In genomic region chr20:20411382-20411781, GRCh38 we compare ENCODE assay signal across 23 cellular contexts. TPM values are rescaled to one million over a fixed set of nuclear protein-coding genes. Genes with fewer than 3 reads are reported as not detected.
DNase-seq lines count a peak whose midpoint lies in the region; ATAC-seq and TF ChIP-seq lines count a peak whose summit lies in the region.
"Had no signal": no experiment of that assay in that cellular context is flagged by ENCODE, and none has a peak within 500 bp of the region (broad histone marks: within the 10 kb centered on the region; RNA-seq: fewer than 3 reads in every experiment).

No MANE protein-coding gene starts in this region.

- peak overlapping the region; percentile 67 for H3K4me3 Mint-ChIP-seq in activated naive CD8-positive, alpha-beta T cell treated with anti-CD3 and anti-CD28 coated beads, Interleukin-2, amount 50 U/mL, for 24 hours
- no peak overlapping the region for H3K4me3 Mint-ChIP-seq in activated naive CD8-positive, alpha-beta T cell treated with anti-CD3 and anti-CD28 coated beads for 36 hours
- H3K4me3 Mint-ChIP-seq: B cell; naive thymus-derived CD8-positive, alpha-beta T cell had no signal

- no peaks in the 10 kb centered on the region for H3K27me3 ChIP-seq in WERI-Rb-1 (ENCODE audit: insufficient read depth, low read depth, severe bottlenecking)
- peaks cover 5% of the 10 kb centered on the region for H3K27me3 ChIP-seq in neuron (ENCODE audit: insufficient read depth, low read length)

- H3K27ac ChIP-seq in WERI-Rb-1 = peak overlapping the region; percentile 95
- H3K27ac ChIP-seq: 22Rv1, GM23248 had no signal

- H3K9me3 Mint-ChIP-seq in activated naive CD8-positive, alpha-beta T cell treated with anti-CD3 and anti-CD28 coated beads, Interleukin-2, amount 50 U/mL, for 24 hours = no peaks in the 10 kb centered on the region
- no peaks in the 10 kb centered on the region for H3K9me3 Mint-ChIP-seq in activated naive CD8-positive, alpha-beta T cell treated with anti-CD3 and anti-CD28 coated beads for 36 hours
- H3K9me3 Mint-ChIP-seq: naive thymus-derived CD8-positive, alpha-beta T cell; type B pancreatic cell had no signal

- TF ChIP-seq CTCF in WERI-Rb-1 (IDR thresholded peaks at IDR 0.05; ENCODE audit: low read depth, low read length) = no peak

- H3K4me3 ChIP-seq in WERI-Rb-1 (ENCODE audit: low read depth, low read length) (peak overlapping the region; percentile 39), neuron (ENCODE audit: low read length) (peak overlapping the region; percentile 27)
- H3K4me3 ChIP-seq: GM23248 had no signal

- no peak for ATAC-seq in activated naive CD8-positive, alpha-beta T cell treated with anti-CD3 and anti-CD28 coated beads, Interleukin-2, amount 50 U/mL, for 24 hours
- ATAC-seq: naive thymus-derived CD8-positive, alpha-beta T cell had no signal

- H3K4me1 Mint-ChIP-seq in activated naive CD8-positive, alpha-beta T cell treated with anti-CD3 and anti-CD28 coated beads, Interleukin-2, amount 50 U/mL, for 24 hours = peaks cover 42% of the 10 kb centered on the region
- peaks cover 2% of the 10 kb centered on the region for H3K4me1 Mint-ChIP-seq in activated naive CD8-positive, alpha-beta T cell treated with anti-CD3 and anti-CD28 coated beads for 36 hours

- peak overlapping the region; percentile 88 for H3K27ac Mint-ChIP-seq in activated naive CD8-positive, alpha-beta T cell treated with anti-CD3 and anti-CD28 coated beads, Interleukin-2, amount 50 U/mL, for 24 hours
- no peak overlapping the region for H3K27ac Mint-ChIP-seq in activated naive CD8-positive, alpha-beta T cell treated with anti-CD3 and anti-CD28 coated beads for 36 hours
- H3K27ac Mint-ChIP-seq: B cell had no signal

- H3K36me3 Mint-ChIP-seq in activated naive CD8-positive, alpha-beta T cell treated with anti-CD3 and anti-CD28 coated beads, Interleukin-2, amount 50 U/mL, for 24 hours (ENCODE audit: low read depth) = peaks cover 10% of the 10 kb centered on the region
- no peaks in the 10 kb centered on the region for H3K36me3 Mint-ChIP-seq in activated naive CD8-positive, alpha-beta T cell treated with anti-CD3 and anti-CD28 coated beads for 36 hours
- H3K36me3 Mint-ChIP-seq: type B pancreatic cell had no signal

- no peak overlapping the region for H2AFZ ChIP-seq in neuron (ENCODE audit: low read depth, low read length)
- H2AFZ ChIP-seq: GM23248 had no signal

- DNase-seq in DMS 273 (lab: John Stamatoyannopoulos, UW; ENCODE audit: unreplicated experiment) (peak; percentile 59), DMS 273 treated with DMSO at 0.1 percent for 48 hours (lab: John Stamatoyannopoulos, UW) (no peak), WERI-Rb-1 (peak; percentile 85), kidney glomerular epithelial cell (lab: John Stamatoyannopoulos, UW) (no peak), GDM1 (lab: John Stamatoyannopoulos, UW) (no peak)
- DNase-seq in activated naive CD8-positive, alpha-beta T cell treated with anti-CD3 and anti-CD28 coated beads, Interleukin-2, amount 50 U/mL, for 24 hours = no peak
- no peak for DNase-seq in activated naive CD8-positive, alpha-beta T cell treated with anti-CD3 and anti-CD28 coated beads for 36 hours
- DNase-seq: activated CD4-positive, alpha-beta T cell treated with anti-CD3 and anti-CD28 coated beads, Interleukin-2, amount 50 U/mL, for 4 hours; Caco-2; foreskin fibroblast; GM23248; KBM-7; naive thymus-derived CD8-positive, alpha-beta T cell; T-helper 1 cell had no signal

- no peaks in the 10 kb centered on the region for H3K27me3 Mint-ChIP-seq in activated naive CD8-positive, alpha-beta T cell treated with anti-CD3 and anti-CD28 coated beads, Interleukin-2, amount 50 U/mL, for 24 hours
- no peaks in the 10 kb centered on the region for H3K27me3 Mint-ChIP-seq in activated naive CD8-positive, alpha-beta T cell treated with anti-CD3 and anti-CD28 coated beads for 36 hours
- H3K27me3 Mint-ChIP-seq: B cell; naive thymus-derived CD8-positive, alpha-beta T cell had no signal

- H3K36me3 ChIP-seq in WERI-Rb-1 (no peaks in the 10 kb centered on the region), neuron (ENCODE audit: insufficient read depth, low read length) (no peaks in the 10 kb centered on the region)

- H3K4me1 ChIP-seq in neuron (ENCODE audit: insufficient read depth, low read length) = peaks cover 71% of the 10 kb centered on the region
- H3K4me1 ChIP-seq: Caco-2 had no signal

- H3K9me3 ChIP-seq in WERI-Rb-1 (ENCODE audit: severe bottlenecking) = no peaks in the 10 kb centered on the region
- H3K9me3 ChIP-seq in neuron (ENCODE audit: low read length) = no peaks in the 10 kb centered on the region
- H3K9me3 ChIP-seq: Caco-2 had no signal

RNA-seq across cellular contexts. Expression of gene INSM1, which starts 43.5 kb away (rescaled TPM):
- total RNA-seq in activated naive CD8-positive, alpha-beta T cell treated with anti-CD3 and anti-CD28 coated beads for 36 hours = under 1 TPM; 0.19 to 0.34 TPM
- total RNA-seq: B cell; Caco-2; dermis blood vessel endothelial cell; GM23248; left cardiac atrium; mesenteric fat pad; naive thymus-derived CD8-positive, alpha-beta T cell; posterior vena cava; skeletal muscle tissue had no signal

Comparison
In these comparisons a context has a peak if more than half of its experiments do, and no peak if none do; other contexts are left out.
1. DNase-seq: peak in DMS 273 (single experiment) and WERI-Rb-1 (single experiment); none in DMS 273 treated with DMSO at 0.1 percent for 48 hours (single experiment), activated naive CD8-positive, alpha-beta T cell treated with anti-CD3 and anti-CD28 coated beads, Interleukin-2, amount 50 U/mL, for 24 hours (single experiment), activated naive CD8-positive, alpha-beta T cell treated with anti-CD3 and anti-CD28 coated beads for 36 hours (single experiment), kidney glomerular epithelial cell (single experiment) and GDM1 (single experiment).